29 cellular contexts compared by ENCODE assay signal in genomic region chr1:30064547-30064946, GRCh38.
"Had no signal": no experiment of that assay in that cellular context is flagged by ENCODE, and none has a peak within 500 bp of the region (broad histone marks: within the 10 kb centered on the region; RNA-seq: fewer than 3 reads in every experiment).

No MANE protein-coding gene starts in this region.

- H3K9me3 Mint-ChIP-seq: activated B cell treated with CpG ODN at 0.5 μM for 24 hours; activated naive CD4-positive, alpha-beta T cell treated with anti-CD3 and anti-CD28 coated beads for 36 hours; activated T-cell treated with anti-CD3 and anti-CD28 coated beads, Interleukin-2, amount 50 U/mL, for 24 hours; activated T-helper 1 cell treated with anti-CD3 and anti-CD28 coated beads, Interleukin-12 subunit alpha, Interleukin-12 subunit beta, Interleukin-2, Interleukin-4 antibody, amounts not matched to agents 30 ng/mL and 10 ng/mL and 1 ng/mL, durations not matched to agents 14 hours and 24 hours and 36 hours; central memory CD8-positive, alpha-beta T cell; T-cell had no signal

- ATAC-seq: activated CD8-positive, alpha-beta T cell treated with anti-CD3 and anti-CD28 coated beads, Interleukin-2, amount 10 ng/mL, durations not matched to agents 7 days and 5 days; body of pancreas; Panc1; Right ventricle myocardium inferior; T-cell had no signal

- H3K4me2 ChIP-seq: KMS-11 had no signal

- H3K27ac Mint-ChIP-seq: activated B cell treated with CpG ODN at 0.5 μM for 24 hours; activated CD8-positive, alpha-beta T cell treated with anti-CD3 and anti-CD28 coated beads, Interleukin-2, amount 10 ng/mL, durations not matched to agents 7 days and 5 days; activated naive CD4-positive, alpha-beta T cell treated with anti-CD3 and anti-CD28 coated beads for 36 hours; activated T-cell treated with anti-CD3 and anti-CD28 coated beads, Interleukin-2, amount 50 U/mL, for 24 hours; activated T-helper 1 cell treated with anti-CD3 and anti-CD28 coated beads, Interleukin-12 subunit alpha, Interleukin-12 subunit beta, Interleukin-2, Interleukin-4 antibody, amounts not matched to agents 30 ng/mL and 10 ng/mL and 1 ng/mL, durations not matched to agents 14 hours and 24 hours and 36 hours; T-cell had no signal

- H3K4me1 ChIP-seq: ascending aorta, body of pancreas had no signal

- FAIRE-seq: TTC549 had no signal

- H3K4me1 Mint-ChIP-seq: activated B cell treated with CpG ODN at 0.5 μM for 24 hours; central memory CD8-positive, alpha-beta T cell; T-cell had no signal

- H3K9ac ChIP-seq: KMS-11 had no signal

- H3K36me3 ChIP-seq: ascending aorta had no signal

- H3K9me3 ChIP-seq: ascending aorta, body of pancreas had no signal

- H3K36me3 Mint-ChIP-seq: T-cell had no signal

- H3K27ac ChIP-seq: ascending aorta, body of pancreas, KMS-11, SK-N-MC had no signal

- H3K27me3 ChIP-seq: ascending aorta, body of pancreas had no signal

- H3K4me3 Mint-ChIP-seq: activated B cell treated with CpG ODN at 0.5 μM for 24 hours; activated CD8-positive, alpha-beta T cell treated with anti-CD3 and anti-CD28 coated beads, Interleukin-2, amount 10 ng/mL, durations not matched to agents 7 days and 5 days; activated naive CD4-positive, alpha-beta T cell treated with anti-CD3 and anti-CD28 coated beads for 36 hours; activated T-cell treated with anti-CD3 and anti-CD28 coated beads, Interleukin-2, amount 50 U/mL, for 24 hours; activated T-helper 1 cell treated with anti-CD3 and anti-CD28 coated beads, Interleukin-12 subunit alpha, Interleukin-12 subunit beta, Interleukin-2, Interleukin-4 antibody, amounts not matched to agents 30 ng/mL and 10 ng/mL and 1 ng/mL, durations not matched to agents 14 hours and 24 hours and 36 hours; central memory CD8-positive, alpha-beta T cell; T-cell had no signal

- H3K4me3 ChIP-seq: ascending aorta, body of pancreas, SK-N-MC had no signal

- DNase-seq: activated B cell treated with CpG ODN at 0.5 μM for 24 hours; activated CD4-positive, alpha-beta T cell treated with anti-CD3 and anti-CD28 coated beads for 1 hour; activated CD4-positive, alpha-beta T cell treated with anti-CD3 and anti-CD28 coated beads, Interleukin-2, amount 50 U/mL, for 1 hour; activated CD8-positive, alpha-beta T cell treated with anti-CD3 and anti-CD28 coated beads, Interleukin-2, amount 10 ng/mL, durations not matched to agents 7 days and 5 days; activated gamma-delta T cell; activated naive CD4-positive, alpha-beta T cell treated with anti-CD3 and anti-CD28 coated beads for 36 hours; activated T-cell treated with anti-CD3 and anti-CD28 coated beads, Interleukin-2, amount 50 U/mL, for 24 hours; amniotic stem cell; body of pancreas; NCI-H1092; NCI-H1417; NCI-H1930; NCI-H2107; NCI-H2171 treated with DMSO at 0.1 percent for 48 hours; NCI-H226; NCI-H526; NCI-H774; RPMI8226; T-cell; T-helper 2 cell; T1000 had no signal
